In the genomic region with DNA sequence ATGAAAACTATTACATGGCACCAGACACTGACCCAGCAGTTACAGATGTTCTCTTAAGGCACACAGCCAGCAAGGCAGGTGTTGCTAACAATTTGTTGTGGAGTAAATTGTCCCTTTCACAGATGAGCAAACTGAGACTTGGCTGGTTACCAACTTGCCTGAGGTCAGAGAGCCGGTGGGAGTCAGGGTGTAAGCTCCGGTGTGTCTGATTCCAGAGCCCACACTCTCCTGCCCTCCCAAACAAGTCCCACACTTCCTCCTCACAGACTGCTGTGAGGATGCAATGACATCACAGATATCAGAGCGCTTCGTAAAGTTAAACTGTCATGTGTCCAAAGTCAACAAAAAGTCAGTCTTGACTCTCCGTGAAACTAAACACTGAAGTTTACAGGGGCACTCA, we compare ENCODE assay signal across 18 cellular contexts. TPM values are rescaled to one million over a fixed set of nuclear protein-coding genes. Genes with fewer than 3 reads are reported as not detected.
DNase-seq lines count a peak whose midpoint lies in the region; ATAC-seq and TF ChIP-seq lines count a peak whose summit lies in the region.
"Had no signal": no experiment of that assay in that cellular context is flagged by ENCODE, and none has a peak within 500 bp of the region (broad histone marks: within the 10 kb centered on the region; RNA-seq: fewer than 3 reads in every experiment).

No MANE protein-coding gene starts in this region.

- ATAC-seq in activated CD4-positive, alpha-beta T cell treated with anti-CD3 and anti-CD28 coated beads for 36 hours: no peak
- no peak for ATAC-seq in stimulated activated memory B cell treated with anti-CD40 and anti-IgM and Interleukin-4, amounts not matched to agents 10 μg/mL and 1 μg/mL and 100 μg/mL, for 72 hours
- no peak for ATAC-seq in GM21619 (IDR thresholded peaks at IDR 0.05; ENCODE audit: unreplicated experiment)
- ATAC-seq: gastroesophageal sphincter, Right ventricle myocardium inferior had no signal

- no peak overlapping the region for H3K4me3 Mint-ChIP-seq in activated CD4-positive, alpha-beta T cell treated with anti-CD3 and anti-CD28 coated beads, Interleukin-2, amount 10 ng/mL, durations not matched to agents 7 days and 5 days
- no peak overlapping the region for H3K4me3 Mint-ChIP-seq in activated CD4-positive, alpha-beta T cell treated with anti-CD3 and anti-CD28 coated beads for 36 hours
- no peak overlapping the region for H3K4me3 Mint-ChIP-seq in stimulated activated memory B cell treated with anti-CD40 and anti-IgM and Interleukin-4, amounts not matched to agents 10 μg/mL and 1 μg/mL and 100 μg/mL, for 72 hours
- H3K4me3 Mint-ChIP-seq: CD4-positive, alpha-beta memory T cell; naive B cell; stimulated activated naive CD8-positive, alpha-beta T cell treated with anti-CD3 and anti-CD28 coated beads, Interleukin-15, Interleukin-2, amounts not matched to agents 100 ng/mL and 50 ng/mL, for 24 hours had no signal

- H3K27me3 ChIP-seq in PC-9 (ENCODE audit: insufficient read depth, low read depth): no peaks in the 10 kb centered on the region
- H3K27me3 ChIP-seq: gastroesophageal sphincter, uterus had no signal

- H3K79me2 ChIP-seq in PC-9 (ENCODE audit: low read depth): no peaks in the 10 kb centered on the region

- BruUV-seq in PC-9 (replicated peaks; lab: Mats Ljungman, UMichigan): no TSS peak

- intact Hi-C loops in activated CD4-positive, alpha-beta T cell treated with anti-CD3 and anti-CD28 coated beads for 36 hours (cut with DNase I, micrococcal nuclease): no loop called here
- intact Hi-C loops in PC-9 (cut with micrococcal nuclease; ENCODE audit: unreplicated experiment): no loop called here

- in situ Hi-C loops in astrocyte of the cerebellum (cut with HindIII; ENCODE audit: low sequenced_read_pairs): no loop called here

- no peak for DNase-seq in activated CD4-positive, alpha-beta T cell treated with anti-CD3 and anti-CD28 coated beads, Interleukin-2, amount 10 ng/mL, durations not matched to agents 7 days and 5 days
- DNase-seq in activated CD4-positive, alpha-beta T cell treated with anti-CD3 and anti-CD28 coated beads for 36 hours: no peak
- DNase-seq in astrocyte of the cerebellum (ENCODE audit: low read depth): peak; percentile 16
- DNase-seq in fibroblast of the aortic adventitia (ENCODE audit: low read depth): peak; percentile 67
- DNase-seq in DMS 273 (lab: John Stamatoyannopoulos, UW; ENCODE audit: unreplicated experiment): no peak
- no peak for DNase-seq in PC-9
- DNase-seq: CD4-positive, alpha-beta memory T cell; lower lobe of right lung; naive B cell; NCI-H146; stimulated activated CD4-positive, alpha-beta T cell treated with anti-CD3 and anti-CD28 coated beads, Interleukin-12 subunit alpha, Interleukin-12 subunit beta, amount 100 ng/mL, for 4 hours; T-helper 1 cell; uterus had no signal

- H3K4me2 ChIP-seq in PC-9: no peak overlapping the region

- no peaks in the 10 kb centered on the region for H3K9me2 ChIP-seq in PC-9 (ENCODE audit: insufficient read depth)

- no peak overlapping the region for H3K27ac ChIP-seq in PC-9
- H3K27ac ChIP-seq: gastroesophageal sphincter, lower lobe of right lung, uterus had no signal

- no peaks in the 10 kb centered on the region for H3K27me3 Mint-ChIP-seq in activated CD4-positive, alpha-beta T cell treated with anti-CD3 and anti-CD28 coated beads, Interleukin-2, amount 10 ng/mL, durations not matched to agents 7 days and 5 days
- no peaks in the 10 kb centered on the region for H3K27me3 Mint-ChIP-seq in activated CD4-positive, alpha-beta T cell treated with anti-CD3 and anti-CD28 coated beads for 36 hours
- H3K27me3 Mint-ChIP-seq in stimulated activated memory B cell treated with anti-CD40 and anti-IgM and Interleukin-4, amounts not matched to agents 10 μg/mL and 1 μg/mL and 100 μg/mL, for 72 hours: no peaks in the 10 kb centered on the region
- H3K27me3 Mint-ChIP-seq: CD4-positive, alpha-beta memory T cell; naive B cell; stimulated activated naive CD8-positive, alpha-beta T cell treated with anti-CD3 and anti-CD28 coated beads, Interleukin-15, Interleukin-2, amounts not matched to agents 100 ng/mL and 50 ng/mL, for 24 hours had no signal

- H2AFZ ChIP-seq in PC-9: no peak overlapping the region

- TF ChIP-seq CTCF in astrocyte of the cerebellum (IDR thresholded peaks at IDR 0.05; ENCODE audit: low read depth, low read length, missing control alignments) (no peak), fibroblast of the aortic adventitia (IDR thresholded peaks at IDR 0.05; ENCODE audit: insufficient read depth, low read length) (no peak), PC-9 (conservative IDR thresholded peaks at IDR 0.05) (no peak)

- peaks cover 7% of the 10 kb centered on the region for H3K4me1 ChIP-seq in PC-9 (replicated peaks; ENCODE audit: insufficient read depth)
- H3K4me1 ChIP-seq: uterus had no signal

- H3K9me3 ChIP-seq in PC-9 (ENCODE audit: insufficient read depth, low read depth): no peaks in the 10 kb centered on the region
- H3K9me3 ChIP-seq: gastroesophageal sphincter, lower lobe of right lung, uterus had no signal

- no peaks in the 10 kb centered on the region for H3K36me3 ChIP-seq in PC-9 (ENCODE audit: low read depth)
- H3K36me3 ChIP-seq: gastroesophageal sphincter, lower lobe of right lung, uterus had no signal

- POLR2A ChIA-PET in activated CD4-positive, alpha-beta T cell treated with anti-CD3 and anti-CD28 coated beads, Interleukin-2, amount 10 ng/mL, durations not matched to agents 7 days and 5 days (lab: Charles Lee): no interaction called here
- POLR2A ChIA-PET in activated CD4-positive, alpha-beta T cell treated with anti-CD3 and anti-CD28 coated beads for 36 hours (lab: Charles Lee): no interaction called here
- POLR2A ChIA-PET in PC-9 (lab: Charles Lee; ENCODE audit: unreplicated experiment): no interaction called here

- peak overlapping the region; percentile 21 for H3K27ac Mint-ChIP-seq in activated CD4-positive, alpha-beta T cell treated with anti-CD3 and anti-CD28 coated beads, Interleukin-2, amount 10 ng/mL, durations not matched to agents 7 days and 5 days
- H3K27ac Mint-ChIP-seq in activated CD4-positive, alpha-beta T cell treated with anti-CD3 and anti-CD28 coated beads for 36 hours: no peak overlapping the region
- peak overlapping the region; percentile 17 for H3K27ac Mint-ChIP-seq in stimulated activated memory B cell treated with anti-CD40 and anti-IgM and Interleukin-4, amounts not matched to agents 10 μg/mL and 1 μg/mL and 100 μg/mL, for 72 hours
- H3K27ac Mint-ChIP-seq: stimulated activated naive CD8-positive, alpha-beta T cell treated with anti-CD3 and anti-CD28 coated beads, Interleukin-15, Interleukin-2, amounts not matched to agents 100 ng/mL and 50 ng/mL, for 24 hours had no signal

- CTCF ChIA-PET in activated CD4-positive, alpha-beta T cell treated with anti-CD3 and anti-CD28 coated beads, Interleukin-2, amount 10 ng/mL, durations not matched to agents 7 days and 5 days (lab: Charles Lee): interaction anchor here (1.0 kb wide), 1 partner anchor 10 kb away, joined by 3 read pairs; no protein-coding TSS in a partner anchor
- CTCF ChIA-PET in activated CD4-positive, alpha-beta T cell treated with anti-CD3 and anti-CD28 coated beads for 36 hours (lab: Charles Lee): interaction anchor here (0.7 kb wide), 1 partner anchor 91 kb away, joined by 3 read pairs; no protein-coding TSS in a partner anchor
- CTCF ChIA-PET in PC-9 (lab: Charles Lee): no interaction called here

- H3K9me3 Mint-ChIP-seq in activated CD4-positive, alpha-beta T cell treated with anti-CD3 and anti-CD28 coated beads, Interleukin-2, amount 10 ng/mL, durations not matched to agents 7 days and 5 days: no peaks in the 10 kb centered on the region
- no peaks in the 10 kb centered on the region for H3K9me3 Mint-ChIP-seq in activated CD4-positive, alpha-beta T cell treated with anti-CD3 and anti-CD28 coated beads for 36 hours (ENCODE audit: low read depth)
- H3K9me3 Mint-ChIP-seq in stimulated activated memory B cell treated with anti-CD40 and anti-IgM and Interleukin-4, amounts not matched to agents 10 μg/mL and 1 μg/mL and 100 μg/mL, for 72 hours: no peaks in the 10 kb centered on the region
- H3K9me3 Mint-ChIP-seq: stimulated activated naive CD8-positive, alpha-beta T cell treated with anti-CD3 and anti-CD28 coated beads, Interleukin-15, Interleukin-2, amounts not matched to agents 100 ng/mL and 50 ng/mL, for 24 hours had no signal

- H3K36me3 Mint-ChIP-seq in activated CD4-positive, alpha-beta T cell treated with anti-CD3 and anti-CD28 coated beads, Interleukin-2, amount 10 ng/mL, durations not matched to agents 7 days and 5 days (ENCODE audit: low read depth): peaks cover 8% of the 10 kb centered on the region
- H3K36me3 Mint-ChIP-seq in activated CD4-positive, alpha-beta T cell treated with anti-CD3 and anti-CD28 coated beads for 36 hours (ENCODE audit: low read depth): no peaks in the 10 kb centered on the region
- no peaks in the 10 kb centered on the region for H3K36me3 Mint-ChIP-seq in stimulated activated memory B cell treated with anti-CD40 and anti-IgM and Interleukin-4, amounts not matched to agents 10 μg/mL and 1 μg/mL and 100 μg/mL, for 72 hours
- H3K36me3 Mint-ChIP-seq: naive B cell had no signal

- 0 out of 2 replicates have a peak, but pooled peaks cover under 1% of the 10 kb centered on the region for H3F3A ChIP-seq in PC-9 (ENCODE audit: insufficient read depth, low read depth)

- H3K4me1 Mint-ChIP-seq in activated CD4-positive, alpha-beta T cell treated with anti-CD3 and anti-CD28 coated beads, Interleukin-2, amount 10 ng/mL, durations not matched to agents 7 days and 5 days: peaks cover 41% of the 10 kb centered on the region
- H3K4me1 Mint-ChIP-seq in activated CD4-positive, alpha-beta T cell treated with anti-CD3 and anti-CD28 coated beads for 36 hours: peaks cover 16% of the 10 kb centered on the region
- H3K4me1 Mint-ChIP-seq in stimulated activated memory B cell treated with anti-CD40 and anti-IgM and Interleukin-4, amounts not matched to agents 10 μg/mL and 1 μg/mL and 100 μg/mL, for 72 hours: peaks cover 96% of the 10 kb centered on the region

- H3K4me3 ChIP-seq in astrocyte of the cerebellum (ENCODE audit: low read depth, low read length) (no peak overlapping the region), fibroblast of the aortic adventitia (ENCODE audit: low read depth, low read length) (no peak overlapping the region), PC-9 (no peak overlapping the region)
- H3K4me3 ChIP-seq: gastroesophageal sphincter, lower lobe of right lung, uterus had no signal

- H4K20me1 ChIP-seq in PC-9 (ENCODE audit: insufficient read depth): no peaks in the 10 kb centered on the region

RNA-seq across cellular contexts. Expression of a gene that starts 12.5 kb away (rescaled TPM):
- total RNA-seq in activated CD4-positive, alpha-beta T cell treated with anti-CD3 and anti-CD28 coated beads, Interleukin-2, amount 10 ng/mL, durations not matched to agents 7 days and 5 days: 10 to 100 TPM; 55.8 to 62.3 TPM
- total RNA-seq in activated CD4-positive, alpha-beta T cell treated with anti-CD3 and anti-CD28 coated beads for 36 hours: 10 to 100 TPM; 16.8 to 22.0 TPM
- total RNA-seq in fibroblast of the aortic adventitia (ENCODE audit: low replicate concordance): 5.3 and 12.4 TPM in 2 replicates
- total RNA-seq in PC-9 (2021): 7.9 and 9.9 TPM in 2 replicates

RNA-seq across cellular contexts. Expression of a gene that starts 48.8 kb away (rescaled TPM):
- total RNA-seq in activated CD4-positive, alpha-beta T cell treated with anti-CD3 and anti-CD28 coated beads, Interleukin-2, amount 10 ng/mL, durations not matched to agents 7 days and 5 days: 10 to 100 TPM; 11.3 to 11.9 TPM
- 10 to 100 TPM; 20.3 to 23.1 TPM for total RNA-seq in activated CD4-positive, alpha-beta T cell treated with anti-CD3 and anti-CD28 coated beads for 36 hours
- total RNA-seq in fibroblast of the aortic adventitia (ENCODE audit: low replicate concordance) (374 and 497 TPM in 2 replicates), PC-9 (2021) (152 and 180 TPM in 2 replicates)

Comparison
In these comparisons a context has a peak if more than half of its experiments do, and no peak if none do; other contexts are left out.
1. DNase-seq: peak in astrocyte of the cerebellum (single experiment) and fibroblast of the aortic adventitia (single experiment); none in activated CD4-positive, alpha-beta T cell treated with anti-CD3 and anti-CD28 coated beads, Interleukin-2, amount 10 ng/mL, durations not matched to agents 7 days and 5 days (single experiment), activated CD4-positive, alpha-beta T cell treated with anti-CD3 and anti-CD28 coated beads for 36 hours (single experiment), DMS 273 (single experiment) and PC-9 (0 of 2).